ENCODE assay signal across 11 cellular contexts in the genomic region with DNA sequence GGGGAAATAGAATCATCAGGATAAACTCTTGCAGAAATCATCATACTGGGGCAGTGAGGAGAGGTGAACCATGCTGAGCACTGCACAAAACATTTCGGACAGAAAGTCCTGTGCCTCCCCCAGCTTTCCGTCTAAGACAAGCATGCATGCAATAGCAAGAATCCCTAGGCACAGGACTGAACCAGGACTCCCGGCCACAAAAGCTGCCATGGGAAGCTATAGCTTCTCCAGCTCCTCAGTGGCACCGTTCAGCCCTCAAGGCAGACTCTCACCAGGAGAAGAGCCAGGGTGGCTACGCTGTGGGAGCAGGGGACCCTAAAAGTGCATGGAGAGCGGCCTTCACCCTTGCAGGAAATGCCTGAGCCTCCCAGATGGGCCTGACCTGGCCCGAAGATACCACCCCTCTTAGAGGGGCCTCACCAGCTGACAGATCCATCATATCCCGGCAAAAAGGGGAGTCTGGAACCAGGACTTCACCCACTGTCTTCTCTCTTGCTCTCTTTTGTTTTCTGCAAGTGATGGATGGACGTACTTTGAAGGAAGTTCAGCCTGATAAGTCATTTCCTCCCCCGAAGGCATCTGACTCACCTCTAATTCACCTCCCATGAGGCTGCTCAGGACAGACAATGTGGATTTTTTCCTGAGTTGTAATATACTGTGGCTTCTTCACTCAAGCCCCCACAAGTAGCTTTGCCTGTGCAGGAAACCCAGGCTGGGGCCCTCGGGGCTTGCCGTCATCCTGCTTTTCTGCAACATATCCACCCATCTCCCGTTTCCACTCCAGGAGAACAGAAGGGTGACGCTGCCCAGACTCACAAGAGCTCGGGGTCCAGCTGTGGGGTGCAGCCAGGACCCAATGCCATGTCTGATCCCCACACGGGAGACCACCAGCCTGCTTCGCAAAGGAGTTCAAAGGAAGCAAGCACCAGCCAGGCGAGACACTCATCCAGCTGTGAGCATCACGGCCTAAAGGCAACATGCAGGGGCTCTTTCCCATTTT.
DNase-seq lines count a peak whose midpoint lies in the region; ATAC-seq and TF ChIP-seq lines count a peak whose summit lies in the region.
"Had no signal": no experiment of that assay in that cellular context is flagged by ENCODE, and none has a peak within 500 bp of the region (broad histone marks: within the 10 kb centered on the region; RNA-seq: fewer than 3 reads in every experiment).

No MANE protein-coding gene starts in this region.

- H3K27me3 Mint-ChIP-seq in MCF 10A (ENCODE audit: insufficient read depth, unreplicated experiment) = no peaks in the 10 kb centered on the region

- H3K27ac Mint-ChIP-seq in MCF 10A (ENCODE audit: low read depth, unreplicated experiment) = peak overlapping the region; percentile 60
- H3K27ac Mint-ChIP-seq: CD4-positive, alpha-beta T cell had no signal

- TF ChIP-seq POLR2A in breast epithelium (IDR thresholded peaks at IDR 0.05) = no peak

- no peaks in the 10 kb centered on the region for H3K4me1 ChIP-seq in breast epithelium

- peaks cover 25% of the 10 kb centered on the region for H3K4me1 Mint-ChIP-seq in MCF 10A (ENCODE audit: insufficient read depth, unreplicated experiment)

- no peaks in the 10 kb centered on the region for H3K36me3 ChIP-seq in breast epithelium
- H3K36me3 ChIP-seq: neutrophil had no signal

- H3K36me3 Mint-ChIP-seq in MCF 10A (ENCODE audit: insufficient read depth, unreplicated experiment) = no peaks in the 10 kb centered on the region

- no peaks in the 10 kb centered on the region for H3K9me3 ChIP-seq in breast epithelium
- H3K9me3 ChIP-seq: neutrophil had no signal

- POLR2A ChIA-PET in MCF 10A (lab: Yijun Ruan, JAX) = interaction anchor here (0.7 to 7.2 kb wide), 20 partner anchors 9 to 148 kb away, joined by 3 to 55 read pairs (median 4); a partner anchor contains a TSS

- intact Hi-C loops in MCF 10A (cut with micrococcal nuclease) = loop anchor here (1.0 kb wide), 2 partner anchors 11 to 22 kb away; no protein-coding TSS in a partner anchor
- intact Hi-C loops in breast epithelium (cut with DNase I; ENCODE audit: low total_unique reads) = no loop called here

- H3K4me3 Mint-ChIP-seq in MCF 10A (ENCODE audit: unreplicated experiment) = peak overlapping the region; percentile 43
- H3K4me3 Mint-ChIP-seq: CD4-positive, alpha-beta T cell had no signal

- TF ChIP-seq CTCF in MCF 10A (IDR thresholded peaks at IDR 0.05; ENCODE audit: unreplicated experiment) (no peak), breast epithelium (IDR thresholded peaks at IDR 0.05) (no peak), fibroblast of villous mesenchyme (IDR thresholded peaks at IDR 0.05; ENCODE audit: insufficient read depth, low read depth, low read length) (no peak)

- DNase-seq in MCF 10A (ENCODE audit: unreplicated experiment) (peak; percentile 95), breast epithelium (ENCODE audit: low spot score in 2 of 2) (no peak), SW480 (ENCODE audit: low spot score) (peak; percentile 74), fibroblast of villous mesenchyme (ENCODE audit: low read depth) (peak; percentile 55), stromal cell of bone marrow (ENCODE audit: low read depth) (peak; percentile 77), 8988T (no peak)
- no peak for DNase-seq in stimulated activated CD4-positive, alpha-beta T cell treated with anti-CD3 and anti-CD28 coated beads, Interleukin-15, amount 100 ng/mL, for 24 hours
- DNase-seq: CD4-positive, alpha-beta T cell; MM.1S had no signal

- H3K4me3 ChIP-seq in breast epithelium = no peak overlapping the region
- H3K4me3 ChIP-seq in fibroblast of villous mesenchyme (ENCODE audit: low read depth, low read length) = no peak overlapping the region

- H3K27me3 ChIP-seq in breast epithelium = no peaks in the 10 kb centered on the region

- BruUV-seq in MCF 10A (replicated peaks; lab: Mats Ljungman, UMichigan) = TSS peak; percentile 83

- ATAC-seq in GM21619 (IDR thresholded peaks at IDR 0.05; ENCODE audit: unreplicated experiment) = no peak

- H3K27ac ChIP-seq in breast epithelium = no peak overlapping the region
- H3K27ac ChIP-seq: neutrophil had no signal

- H3K9me3 Mint-ChIP-seq in MCF 10A (ENCODE audit: unreplicated experiment) = no peaks in the 10 kb centered on the region
- H3K9me3 Mint-ChIP-seq: CD4-positive, alpha-beta T cell had no signal

- CTCF ChIA-PET in MCF 10A (lab: Yijun Ruan, JAX) = interaction anchor here (0.5 to 1.4 kb wide), 9 partner anchors 8 to 279 kb away, joined by 3 to 4 read pairs (median 3); no protein-coding TSS in a partner anchor

Comparison
In these comparisons a context has a peak if more than half of its experiments do, and no peak if none do; other contexts are left out.
1. DNase-seq: peak in MCF 10A (single experiment), SW480 (single experiment), fibroblast of villous mesenchyme (single experiment) and stromal cell of bone marrow (single experiment); none in breast epithelium (0 of 2), stimulated activated CD4-positive, alpha-beta T cell treated with anti-CD3 and anti-CD28 coated beads, Interleukin-15, amount 100 ng/mL, for 24 hours (single experiment) and 8988T (single experiment).